ENCODE assay signal across 19 cellular contexts in the genomic region with DNA sequence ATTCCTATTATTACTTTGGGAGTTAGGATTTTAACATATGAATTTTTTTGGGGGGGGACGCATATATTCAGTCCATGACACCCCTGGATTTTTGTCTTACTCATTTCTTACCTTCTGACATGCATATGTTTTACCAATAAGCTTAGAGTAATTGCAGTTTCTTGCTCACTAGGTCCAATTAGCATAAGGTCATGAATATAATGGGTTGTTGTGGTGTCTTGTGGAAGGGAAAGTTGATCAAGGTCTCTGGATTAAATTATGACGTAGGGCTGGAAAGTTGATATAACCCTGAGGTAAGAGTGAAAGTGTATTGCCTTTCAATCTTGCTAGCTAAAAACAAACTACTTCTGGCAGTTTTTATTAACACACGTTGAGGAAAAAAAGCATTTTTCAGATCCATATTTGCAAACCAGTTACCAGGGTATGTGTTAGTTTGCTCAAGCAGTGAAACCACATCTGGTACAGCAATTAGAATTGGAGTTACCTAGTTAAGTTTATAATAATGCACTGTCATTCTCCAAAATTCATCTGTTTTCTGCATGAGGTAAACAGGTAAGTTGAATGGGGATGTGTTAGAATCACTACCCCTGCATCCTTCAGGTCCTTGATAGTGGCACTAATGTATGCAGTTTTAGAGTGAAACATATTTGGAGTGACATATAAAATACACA. TPM values are rescaled to one million over a fixed set of nuclear protein-coding genes. Genes with fewer than 3 reads are reported as not detected.
DNase-seq lines count a peak whose midpoint lies in the region; ATAC-seq and TF ChIP-seq lines count a peak whose summit lies in the region.
"Had no signal": no experiment of that assay in that cellular context is flagged by ENCODE, and none has a peak within 500 bp of the region (broad histone marks: within the 10 kb centered on the region; RNA-seq: fewer than 3 reads in every experiment).

No MANE protein-coding gene starts in this region.

- peaks cover 8% of the 10 kb centered on the region for H3K4me1 ChIP-seq in A673 (ENCODE audit: insufficient read depth, low read length, poor library complexity, severe bottlenecking)
- H3K4me1 ChIP-seq: transverse colon had no signal

- H3K27ac Mint-ChIP-seq in activated CD4-positive, alpha-beta memory T cell treated with anti-CD3 and anti-CD28 coated beads for 36 hours, result peak overlapping the region; percentile 61
- H3K27ac Mint-ChIP-seq in activated CD4-positive, alpha-beta memory T cell treated with anti-CD3 and anti-CD28 coated beads, Interleukin-2, amount 10 ng/mL, durations not matched to agents 7 days and 5 days, result no peak overlapping the region
- peak overlapping the region; percentile 49 to 83 for H3K27ac Mint-ChIP-seq in effector memory CD8-positive, alpha-beta T cell

- H3K9me3 ChIP-seq in A673 (ENCODE audit: low read depth, low read length, poor library complexity, severe bottlenecking), result no peaks in the 10 kb centered on the region
- H3K9me3 ChIP-seq: stomach, transverse colon had no signal

- H3K4me3 ChIP-seq in A673 (ENCODE audit: low read depth, low read length, poor library complexity, severe bottlenecking), result no peak overlapping the region
- H3K4me3 ChIP-seq: coronary artery, stomach, transverse colon had no signal

- H3K27me3 ChIP-seq in A673 (replicated peaks; ENCODE audit: insufficient read depth, low read depth, low read length, poor library complexity), result no peaks in the 10 kb centered on the region
- H3K27me3 ChIP-seq: stomach, transverse colon had no signal

- peaks cover 8% of the 10 kb centered on the region for H3K36me3 Mint-ChIP-seq in activated CD4-positive, alpha-beta memory T cell treated with anti-CD3 and anti-CD28 coated beads for 36 hours
- H3K36me3 Mint-ChIP-seq in activated CD4-positive, alpha-beta memory T cell treated with anti-CD3 and anti-CD28 coated beads, Interleukin-2, amount 10 ng/mL, durations not matched to agents 7 days and 5 days (ENCODE audit: low read depth), result peaks cover 68% of the 10 kb centered on the region
- no peaks in the 10 kb centered on the region for H3K36me3 Mint-ChIP-seq in effector memory CD8-positive, alpha-beta T cell (ENCODE audit: insufficient read depth)

- H3K4me1 Mint-ChIP-seq in activated CD4-positive, alpha-beta memory T cell treated with anti-CD3 and anti-CD28 coated beads for 36 hours (ENCODE audit: low read depth), result peaks cover 55% of the 10 kb centered on the region
- H3K4me1 Mint-ChIP-seq in activated CD4-positive, alpha-beta memory T cell treated with anti-CD3 and anti-CD28 coated beads, Interleukin-2, amount 10 ng/mL, durations not matched to agents 7 days and 5 days, result peaks cover 50% of the 10 kb centered on the region
- H3K4me1 Mint-ChIP-seq in effector memory CD8-positive, alpha-beta T cell (ENCODE audit: low read depth in 2 of 2), result peaks cover 31 to 52% of the 10 kb centered on the region in 2 donors

- no peak overlapping the region for H3K4me3 Mint-ChIP-seq in activated CD4-positive, alpha-beta memory T cell treated with anti-CD3 and anti-CD28 coated beads for 36 hours
- H3K4me3 Mint-ChIP-seq in activated CD4-positive, alpha-beta memory T cell treated with anti-CD3 and anti-CD28 coated beads, Interleukin-2, amount 10 ng/mL, durations not matched to agents 7 days and 5 days, result no peak overlapping the region
- H3K4me3 Mint-ChIP-seq in effector memory CD8-positive, alpha-beta T cell, result no peak overlapping the region

- no peak for TF ChIP-seq CTCF in A673 (conservative IDR thresholded peaks at IDR 0.05; ENCODE audit: low read depth, low read length)

- no peak for DNase-seq in activated CD4-positive, alpha-beta memory T cell treated with anti-CD3 and anti-CD28 coated beads for 36 hours
- no peak for DNase-seq in activated CD4-positive, alpha-beta memory T cell treated with anti-CD3 and anti-CD28 coated beads, Interleukin-2, amount 10 ng/mL, durations not matched to agents 7 days and 5 days
- DNase-seq in effector memory CD8-positive, alpha-beta T cell, result no peak
- DNase-seq in stimulated activated naive CD8-positive, alpha-beta T cell treated with anti-CD3 and anti-CD28 coated beads, Interleukin-15, Interleukin-2, amounts not matched to agents 100 U/mL and 50 U/mL, for 24 hours, result no peak
- DNase-seq in A673 (ENCODE audit: low spot score) (no peak), cerebellum (ENCODE audit: low spot score) (no peak)
- DNase-seq: EL; mammary epithelial cell; NCI-H1048; NCI-H1930; NCI-H226; NCI-H774; OCI-M1; stimulated activated CD4-positive, alpha-beta T cell treated with anti-CD3 and anti-CD28 coated beads, Interleukin-2, amount 100 ng/mL, for 48 hours; stomach; transverse colon had no signal

- peaks cover 16% of the 10 kb centered on the region for H3K9me3 Mint-ChIP-seq in activated CD4-positive, alpha-beta memory T cell treated with anti-CD3 and anti-CD28 coated beads for 36 hours
- peaks cover 19% of the 10 kb centered on the region for H3K9me3 Mint-ChIP-seq in activated CD4-positive, alpha-beta memory T cell treated with anti-CD3 and anti-CD28 coated beads, Interleukin-2, amount 10 ng/mL, durations not matched to agents 7 days and 5 days
- H3K9me3 Mint-ChIP-seq in effector memory CD8-positive, alpha-beta T cell, result peaks cover 0 to 2% of the 10 kb centered on the region in 2 donors

- CTCF ChIA-PET in activated CD4-positive, alpha-beta memory T cell treated with anti-CD3 and anti-CD28 coated beads for 36 hours (lab: Charles Lee), result interaction anchor here (1.1 kb wide), 1 partner anchor 15 kb away, joined by 3 read pairs; no protein-coding TSS in a partner anchor
- CTCF ChIA-PET in activated CD4-positive, alpha-beta memory T cell treated with anti-CD3 and anti-CD28 coated beads, Interleukin-2, amount 10 ng/mL, durations not matched to agents 7 days and 5 days (lab: Charles Lee), result no interaction called here
- CTCF ChIA-PET in A673 (lab: Charles Lee), result no interaction called here

- H3K36me3 ChIP-seq in A673 (ENCODE audit: insufficient read depth, low read length, poor library complexity, severe bottlenecking), result no peaks in the 10 kb centered on the region
- H3K36me3 ChIP-seq: stomach, transverse colon had no signal

- peak; percentile 52 for ATAC-seq in HG02870 (IDR thresholded peaks at IDR 0.05; ENCODE audit: unreplicated experiment)
- peak; percentile 41 for ATAC-seq in effector memory CD8-positive, alpha-beta T cell (replicated peaks)
- ATAC-seq in stimulated activated naive CD8-positive, alpha-beta T cell treated with anti-CD3 and anti-CD28 coated beads, Interleukin-15, Interleukin-2, amounts not matched to agents 100 U/mL and 50 U/mL, for 24 hours, result peak; percentile 71
- no peak for ATAC-seq in GM19395 (IDR thresholded peaks at IDR 0.05; ENCODE audit: unreplicated experiment)

- no peaks in the 10 kb centered on the region for H3K27me3 Mint-ChIP-seq in activated CD4-positive, alpha-beta memory T cell treated with anti-CD3 and anti-CD28 coated beads for 36 hours
- no peaks in the 10 kb centered on the region for H3K27me3 Mint-ChIP-seq in activated CD4-positive, alpha-beta memory T cell treated with anti-CD3 and anti-CD28 coated beads, Interleukin-2, amount 10 ng/mL, durations not matched to agents 7 days and 5 days
- H3K27me3 Mint-ChIP-seq in effector memory CD8-positive, alpha-beta T cell, result no peaks in the 10 kb centered on the region

- intact Hi-C loops in activated CD4-positive, alpha-beta memory T cell treated with anti-CD3 and anti-CD28 coated beads for 36 hours (cut with micrococcal nuclease), result loop anchor here (1.0 kb wide), 1 partner anchor 8 kb away; no protein-coding TSS in a partner anchor
- intact Hi-C loops in A673 (cut with micrococcal nuclease; ENCODE audit: unreplicated experiment), result no loop called here

- POLR2A ChIA-PET in activated CD4-positive, alpha-beta memory T cell treated with anti-CD3 and anti-CD28 coated beads for 36 hours (lab: Charles Lee), result interaction anchor here (0.7 to 1.8 kb wide), 2 partner anchors 13 to 31 kb away, joined by 3 to 7 read pairs; no protein-coding TSS in a partner anchor
- POLR2A ChIA-PET in activated CD4-positive, alpha-beta memory T cell treated with anti-CD3 and anti-CD28 coated beads, Interleukin-2, amount 10 ng/mL, durations not matched to agents 7 days and 5 days (lab: Charles Lee), result interaction anchor here (0.8 kb wide), 1 partner anchor 31 kb away, joined by 3 read pairs; no protein-coding TSS in a partner anchor
- POLR2A ChIA-PET in A673 (lab: Charles Lee; ENCODE audit: low non-redundant PET), result no interaction called here

- H3K27ac ChIP-seq in A673 (ENCODE audit: low read depth, low read length, poor library complexity, severe bottlenecking), result no peak overlapping the region
- H3K27ac ChIP-seq: coronary artery, stomach, transverse colon had no signal

- no TSS peak for BruUV-seq in A673 (replicated peaks; lab: Mats Ljungman, UMichigan)

RNA-seq across cellular contexts. Expression of a gene that starts 32.0 kb away (rescaled TPM):
- 10 to 100 TPM; 37.8 to 40.6 TPM for total RNA-seq in activated CD4-positive, alpha-beta memory T cell treated with anti-CD3 and anti-CD28 coated beads for 36 hours
- total RNA-seq in activated CD4-positive, alpha-beta memory T cell treated with anti-CD3 and anti-CD28 coated beads, Interleukin-2, amount 10 ng/mL, durations not matched to agents 7 days and 5 days, result 10 to 100 TPM; 53.3 to 58.7 TPM
- total RNA-seq in A673 (2021), result 56.1 and 59.0 TPM in 2 replicates
- total RNA-seq in cerebellum, result 33.1 TPM
